18 cellular contexts compared by ENCODE assay signal in the genomic region with DNA sequence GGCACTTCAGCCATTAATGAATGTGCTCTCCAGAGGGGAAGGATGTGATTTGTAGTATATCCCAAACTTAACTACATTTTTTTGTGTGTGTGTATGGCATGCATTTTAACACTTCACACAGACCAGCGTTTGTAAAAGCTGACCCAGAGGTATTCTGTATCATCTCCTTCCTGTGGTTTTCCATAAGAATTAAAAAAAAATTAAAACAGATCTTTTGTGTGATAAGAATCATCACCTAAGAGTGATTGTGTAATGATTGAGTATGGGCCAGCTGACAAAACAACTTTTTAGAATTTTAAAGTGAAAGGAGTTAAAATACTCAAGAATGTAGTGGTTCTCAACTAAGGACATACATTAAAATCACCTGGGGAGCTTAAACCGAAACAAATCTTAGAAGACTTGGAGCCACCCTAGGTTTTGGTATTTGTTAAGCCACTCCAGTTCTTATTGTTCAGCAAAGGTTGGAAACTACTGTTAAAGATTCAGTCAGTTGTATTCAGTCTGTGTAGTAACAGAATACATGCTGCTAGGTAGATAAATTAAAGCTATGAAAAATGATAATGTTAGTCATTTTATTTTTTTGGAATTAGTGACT.
DNase-seq lines count a peak whose midpoint lies in the region; ATAC-seq and TF ChIP-seq lines count a peak whose summit lies in the region.
"Had no signal": no experiment of that assay in that cellular context is flagged by ENCODE, and none has a peak within 500 bp of the region (broad histone marks: within the 10 kb centered on the region; RNA-seq: fewer than 3 reads in every experiment).

No MANE protein-coding gene starts in this region.

- no peaks in the 10 kb centered on the region for H3K27me3 ChIP-seq in SK-N-SH (ENCODE audit: insufficient read depth)
- no peaks in the 10 kb centered on the region for H3K27me3 ChIP-seq in adipocyte (replicated peaks; ENCODE audit: control insufficient read depth, insufficient read depth, low read length)
- H3K27me3 ChIP-seq: right lobe of liver, tibial artery had no signal

- TF ChIP-seq EP300 in SK-N-SH (IDR thresholded peaks at IDR 0.05; ENCODE audit: borderline replicate concordance in 1 of 2, low read depth in 1 of 2, low read length in 1 of 2), result no peak

- peaks cover 33 to 36% of the 10 kb centered on the region in 2 donors for H3K4me1 Mint-ChIP-seq in natural killer cell treated with Interleukin-12 subunit alpha and Interleukin-12 subunit beta and Interleukin-15 and Interleukin-18, amount 100 ng/mL, for 72 hours (ENCODE audit: low read depth in 2 of 2)

- H3K9me3 Mint-ChIP-seq in natural killer cell treated with Interleukin-12 subunit alpha and Interleukin-12 subunit beta and Interleukin-15 and Interleukin-18, amount 100 ng/mL, for 72 hours, result no peaks in the 10 kb centered on the region

- no peak overlapping the region for H3K4me3 ChIP-seq in SK-N-SH (ENCODE audit: low read depth in 2 of 2, low read length in 1 of 2)
- no peak overlapping the region for H3K4me3 ChIP-seq in adipocyte (ENCODE audit: low read length)
- H3K4me3 ChIP-seq: right lobe of liver, SK-N-MC, tibial artery had no signal

- H3F3A ChIP-seq in SK-N-SH (replicated peaks; ENCODE audit: insufficient read depth), result peaks cover 12% of the 10 kb centered on the region

- H3K27ac Mint-ChIP-seq in natural killer cell treated with Interleukin-12 subunit alpha and Interleukin-12 subunit beta and Interleukin-15 and Interleukin-18, amount 100 ng/mL, for 72 hours, result peak overlapping the region; percentile 2 to 74

- H3K4me1 ChIP-seq in SK-N-SH (ENCODE audit: control insufficient read depth in 1 of 2, insufficient read depth in 2 of 2, low read depth in 1 of 2, low read length in 1 of 2) (peaks cover 6 to 15% of the 10 kb centered on the region in 2 experiments; a peak in 3 of 4 replicates), adipocyte (ENCODE audit: control insufficient read depth, insufficient read depth, low read length) (peaks cover 35% of the 10 kb centered on the region)
- H3K4me1 ChIP-seq: right lobe of liver had no signal

- ATAC-seq in SK-N-SH treated with all-trans-retinoic acid at 6 μM for 48 hours (no peak), HG03565 (IDR thresholded peaks at IDR 0.05; ENCODE audit: unreplicated experiment) (no peak)
- no peak for ATAC-seq in natural killer cell treated with Interleukin-12 subunit alpha and Interleukin-12 subunit beta and Interleukin-15 and Interleukin-18, amount 100 ng/mL, for 72 hours
- ATAC-seq: right lobe of liver had no signal

- H3K9ac ChIP-seq in SK-N-SH (no peak overlapping the region), adipocyte (ENCODE audit: low read length) (no peak overlapping the region)

- H3K27me3 Mint-ChIP-seq in natural killer cell treated with Interleukin-12 subunit alpha and Interleukin-12 subunit beta and Interleukin-15 and Interleukin-18, amount 100 ng/mL, for 72 hours, result no peaks in the 10 kb centered on the region

- H3K36me3 ChIP-seq in SK-N-SH (replicated peaks in 1 of 2; ENCODE audit: control insufficient read depth in 1 of 2, insufficient read depth in 2 of 2, low read length in 1 of 2), result no peaks in the 10 kb centered on the region
- no peaks in the 10 kb centered on the region for H3K36me3 ChIP-seq in adipocyte (ENCODE audit: control insufficient read depth, insufficient read depth, low read length, severe bottlenecking)
- H3K36me3 ChIP-seq: right lobe of liver had no signal

- H3K9me2 ChIP-seq in SK-N-SH, result no peaks in the 10 kb centered on the region

- no peak overlapping the region for H3K27ac ChIP-seq in SK-N-SH (ENCODE audit: low read depth in 2 of 2, low read length in 1 of 2)
- H3K27ac ChIP-seq: 22Rv1, right lobe of liver, SK-N-MC, tibial artery, WERI-Rb-1 had no signal

- H3K4me2 ChIP-seq in SK-N-SH, result no peak overlapping the region

- H3K9me3 ChIP-seq in SK-N-SH (no peaks in the 10 kb centered on the region), adipocyte (ENCODE audit: control insufficient read depth, low read length) (no peaks in the 10 kb centered on the region)
- H3K9me3 ChIP-seq: right lobe of liver, tibial artery had no signal

- peaks cover 6% of the 10 kb centered on the region for H4K20me1 ChIP-seq in SK-N-SH (ENCODE audit: insufficient read depth)

- TF ChIP-seq CTCF in SK-N-SH (IDR thresholded peaks at IDR 0.05), result no peak

- POLR2A ChIA-PET in SK-N-SH (lab: Yijun Ruan, JAX), result no interaction called here

- DNase-seq in SK-N-SH, result no peak
- peak; percentile 26 for DNase-seq in LHCN-M2 (ENCODE audit: low read depth)
- peak; percentile 20 for DNase-seq in adipocyte (ENCODE audit: low read depth)
- DNase-seq in natural killer cell treated with Interleukin-12 subunit alpha and Interleukin-12 subunit beta and Interleukin-15 and Interleukin-18, amount 100 ng/mL, for 72 hours (ENCODE audit: low spot score), result no peak
- DNase-seq in SW480 (ENCODE audit: low spot score), result no peak
- DNase-seq in NCI-H524 treated with DMSO at 0.1 percent for 48 hours (lab: John Stamatoyannopoulos, UW), result no peak
- DNase-seq: activated CD8-positive, alpha-beta memory T cell treated with anti-CD3 and anti-CD28 coated beads, Interleukin-2, amount 50 U/mL, for 4 hours; anterior cingulate cortex; C1 segment of cervical spinal cord; DMS79 treated with DMSO at 0.1 percent for 48 hours; NCI-H1694; right lobe of liver; tibial artery; WERI-Rb-1 had no signal

- peaks cover 76% of the 10 kb centered on the region for H3K79me2 ChIP-seq in SK-N-SH (ENCODE audit: insufficient read depth)

- CTCF ChIA-PET in SK-N-SH (lab: Yijun Ruan, JAX), result interaction anchor here (1.8 to 4.1 kb wide), 2 partner anchors 41 to 50 kb away, joined by 5 to 26 read pairs; a partner anchor contains a TSS

- H3K4me3 Mint-ChIP-seq in natural killer cell treated with Interleukin-12 subunit alpha and Interleukin-12 subunit beta and Interleukin-15 and Interleukin-18, amount 100 ng/mL, for 72 hours, result no peak overlapping the region

- H3K36me3 Mint-ChIP-seq in natural killer cell treated with Interleukin-12 subunit alpha and Interleukin-12 subunit beta and Interleukin-15 and Interleukin-18, amount 100 ng/mL, for 72 hours, result no peaks in the 10 kb centered on the region

- WGBS in SK-N-SH (ENCODE audit: low lambda C conversion rate), result 61% methylated on average over 2 of the region's 2 CpGs

- no peak overlapping the region for H2AFZ ChIP-seq in SK-N-SH (ENCODE audit: low read depth)

- no peak for TF ChIP-seq RAD21 in SK-N-SH (IDR thresholded peaks at IDR 0.05; ENCODE audit: low read length)

TF ChIP-seq in SK-N-SH, 30 proteins besides CTCF, POLR2A, EP300 and RAD21:
- TF ChIP-seq TCF12 (IDR thresholded peaks at IDR 0.05), result peak; percentile 5; the same call in 1 of the 2 replicates
- no peak for TF ChIP-seq SMC3 (IDR thresholded peaks at IDR 0.05; ENCODE audit: low read depth, low read length)

TF ChIP-seq in SK-N-SH treated with all-trans-retinoic acid at 6 μM for 48 hours, 23 proteins besides CTCF, POLR2A, EP300 and RAD21 (continues in another document):
- TF ChIP-seq, protein P1, sequence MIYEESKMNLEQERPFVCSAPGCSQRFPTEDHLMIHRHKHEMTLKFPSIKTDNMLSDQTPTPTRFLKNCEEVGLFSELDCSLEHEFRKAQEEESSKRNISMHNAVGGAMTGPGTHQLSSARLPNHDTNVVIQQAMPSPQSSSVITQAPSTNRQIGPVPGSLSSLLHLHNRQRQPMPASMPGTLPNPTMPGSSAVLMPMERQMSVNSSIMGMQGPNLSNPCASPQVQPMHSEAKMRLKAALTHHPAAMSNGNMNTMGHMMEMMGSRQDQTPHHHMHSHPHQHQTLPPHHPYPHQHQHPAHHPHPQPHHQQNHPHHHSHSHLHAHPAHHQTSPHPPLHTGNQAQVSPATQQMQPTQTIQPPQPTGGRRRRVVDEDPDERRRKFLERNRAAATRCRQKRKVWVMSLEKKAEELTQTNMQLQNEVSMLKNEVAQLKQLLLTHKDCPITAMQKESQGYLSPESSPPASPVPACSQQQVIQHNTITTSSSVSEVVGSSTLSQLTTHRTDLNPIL (CRISPR knock-in tag; IDR thresholded peaks at IDR 0.05; ENCODE audit: low read depth), result no peak
- TF ChIP-seq ESRRG (CRISPR knock-in tag; IDR thresholded peaks at IDR 0.05) (no peak), GLIS3 (CRISPR knock-in tag; IDR thresholded peaks at IDR 0.05) (no peak), TCF4 (CRISPR knock-in tag; IDR thresholded peaks at IDR 0.05; ENCODE audit: borderline replicate concordance) (no peak), OSR1 (CRISPR knock-in tag; IDR thresholded peaks at IDR 0.05) (no peak), ZC3H10 (CRISPR knock-in tag; IDR thresholded peaks at IDR 0.05) (no peak), ZNF70 (CRISPR knock-in tag; IDR thresholded peaks at IDR 0.05) (no peak), ISL1 (CRISPR knock-in tag; IDR thresholded peaks at IDR 0.05) (no peak)
- TF ChIP-seq, protein P2, sequence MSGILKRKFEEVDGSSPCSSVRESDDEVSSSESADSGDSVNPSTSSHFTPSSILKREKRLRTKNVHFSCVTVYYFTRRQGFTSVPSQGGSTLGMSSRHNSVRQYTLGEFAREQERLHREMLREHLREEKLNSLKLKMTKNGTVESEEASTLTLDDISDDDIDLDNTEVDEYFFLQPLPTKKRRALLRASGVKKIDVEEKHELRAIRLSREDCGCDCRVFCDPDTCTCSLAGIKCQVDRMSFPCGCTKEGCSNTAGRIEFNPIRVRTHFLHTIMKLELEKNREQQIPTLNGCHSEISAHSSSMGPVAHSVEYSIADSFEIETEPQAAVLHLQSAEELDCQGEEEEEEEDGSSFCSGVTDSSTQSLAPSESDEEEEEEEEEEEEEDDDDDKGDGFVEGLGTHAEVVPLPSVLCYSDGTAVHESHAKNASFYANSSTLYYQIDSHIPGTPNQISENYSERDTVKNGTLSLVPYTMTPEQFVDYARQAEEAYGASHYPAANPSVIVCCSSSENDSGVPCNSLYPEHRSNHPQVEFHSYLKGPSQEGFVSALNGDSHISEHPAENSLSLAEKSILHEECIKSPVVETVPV (CRISPR knock-in tag; IDR thresholded peaks at IDR 0.05), result no peak

Comparison
In these comparisons a context has a peak if more than half of its experiments do, and no peak if none do; other contexts are left out.
1. DNase-seq: peak in LHCN-M2 (single experiment) and adipocyte (single experiment); none in SK-N-SH (single experiment), natural killer cell treated with Interleukin-12 subunit alpha and Interleukin-12 subunit beta and Interleukin-15 and Interleukin-18, amount 100 ng/mL, for 72 hours (single experiment), SW480 (single experiment) and NCI-H524 treated with DMSO at 0.1 percent for 48 hours (single experiment).